In the genomic region with DNA sequence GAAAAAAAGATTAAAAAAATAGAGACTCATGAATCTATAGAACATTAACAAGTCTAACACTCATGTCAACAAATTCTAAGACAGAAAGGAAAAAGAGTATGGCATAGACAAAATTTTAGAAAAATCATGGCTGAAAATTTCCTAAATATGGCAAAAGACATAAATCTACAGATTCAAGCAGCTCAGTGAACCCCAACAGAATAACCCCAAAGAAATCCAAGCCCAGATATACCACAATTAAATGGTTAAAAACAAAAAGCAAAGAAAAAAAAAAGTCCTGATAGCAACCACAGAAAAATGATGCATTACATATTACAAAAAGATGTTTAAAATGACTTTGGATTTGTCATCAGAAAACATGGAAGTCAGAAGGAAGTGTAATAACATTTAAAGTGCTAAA, we compare ENCODE assay signal across 11 cellular contexts.
"Had no signal": no experiment of that assay in that cellular context is flagged by ENCODE, and none has a peak within 500 bp of the region (broad histone marks: within the 10 kb centered on the region; RNA-seq: fewer than 3 reads in every experiment).

No MANE protein-coding gene starts in this region.

- H3K27ac ChIP-seq: GM23248, HL-60 had no signal

- ATAC-seq: HepG2 had no signal

- FAIRE-seq: H54, HepG2 had no signal

- H3K9ac ChIP-seq: GM23248 had no signal

- H2AFZ ChIP-seq: GM23248 had no signal

- H3K27me3 Mint-ChIP-seq: IgD-negative memory B cell had no signal

- DNase-seq: GM23248, GOT3, HCEC 1CT, HFFc6, Kasumi-1, KG1 had no signal

- H3K4me3 Mint-ChIP-seq: H9, HFFc6 had no signal

- H3K4me3 ChIP-seq: GM23248 had no signal

- H3K27ac Mint-ChIP-seq: HFFc6, IgD-negative memory B cell had no signal
